Comparison of ENCODE assay signal across 8 cellular contexts in the genomic region with DNA sequence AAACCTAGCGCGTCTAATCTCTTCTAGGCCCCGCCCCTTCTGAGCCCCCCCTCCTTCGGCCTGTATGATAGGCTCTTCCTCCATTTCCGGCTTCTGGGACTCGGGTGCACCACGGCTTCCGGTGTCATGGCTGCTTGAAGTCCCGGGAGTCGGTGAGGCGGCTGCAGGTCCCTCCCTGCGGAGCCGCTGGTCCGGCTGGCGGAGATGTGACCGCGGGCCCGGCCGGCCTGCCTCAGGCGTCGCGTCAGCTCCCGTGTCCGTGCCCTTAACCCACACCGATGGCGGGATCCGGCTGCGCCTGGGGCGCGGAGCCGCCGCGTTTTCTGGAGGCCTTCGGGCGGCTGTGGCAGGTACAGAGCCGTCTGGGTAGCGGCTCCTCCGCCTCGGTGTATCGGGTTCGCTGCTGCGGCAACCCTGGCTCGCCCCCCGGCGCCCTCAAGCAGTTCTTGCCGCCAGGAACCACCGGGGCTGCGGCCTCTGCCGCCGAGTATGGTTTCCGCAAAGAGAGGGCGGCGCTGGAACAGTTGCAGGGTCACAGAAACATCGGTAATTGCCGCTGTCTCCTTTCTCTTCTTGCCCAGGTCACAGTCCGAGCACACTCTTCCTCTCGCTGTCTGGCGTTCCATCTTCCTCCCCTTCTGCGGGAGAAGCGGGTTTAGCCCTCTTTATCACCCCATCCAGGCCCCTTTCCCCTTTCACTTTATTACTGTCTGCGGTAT. TPM values are rescaled to one million over a fixed set of nuclear protein-coding genes. Genes with fewer than 3 reads are reported as not detected.
DNase-seq lines count a peak whose midpoint lies in the region; ATAC-seq lines count a peak whose summit lies in the region.

A gene with protein sequence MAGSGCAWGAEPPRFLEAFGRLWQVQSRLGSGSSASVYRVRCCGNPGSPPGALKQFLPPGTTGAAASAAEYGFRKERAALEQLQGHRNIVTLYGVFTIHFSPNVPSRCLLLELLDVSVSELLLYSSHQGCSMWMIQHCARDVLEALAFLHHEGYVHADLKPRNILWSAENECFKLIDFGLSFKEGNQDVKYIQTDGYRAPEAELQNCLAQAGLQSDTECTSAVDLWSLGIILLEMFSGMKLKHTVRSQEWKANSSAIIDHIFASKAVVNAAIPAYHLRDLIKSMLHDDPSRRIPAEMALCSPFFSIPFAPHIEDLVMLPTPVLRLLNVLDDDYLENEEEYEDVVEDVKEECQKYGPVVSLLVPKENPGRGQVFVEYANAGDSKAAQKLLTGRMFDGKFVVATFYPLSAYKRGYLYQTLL (plus strand): TSS at position 96 of the 719 bp plus-strand sequence. CDS start 183 bp downstream, at position 279.

- intact Hi-C loops in activated T-helper 1 cell treated with anti-CD3 and anti-CD28 coated beads, Interleukin-12 subunit alpha, Interleukin-12 subunit beta, Interleukin-2, Interleukin-4 antibody, amounts not matched to agents 30 ng/mL and 10 ng/mL and 1 ng/mL, durations not matched to agents 14 hours and 24 hours and 36 hours (cut with micrococcal nuclease), result loop anchor here (1.0 to 5.0 kb wide), 5 partner anchors 63 to 823 kb away; a partner anchor contains a TSS

- peak within 1 kb of the TSS; percentile 93 for H3K27ac Mint-ChIP-seq in activated T-helper 1 cell treated with anti-CD3 and anti-CD28 coated beads, Interleukin-12 subunit alpha, Interleukin-12 subunit beta, Interleukin-2, Interleukin-4 antibody, amounts not matched to agents 30 ng/mL and 10 ng/mL and 1 ng/mL, durations not matched to agents 14 hours and 24 hours and 36 hours
- H3K27ac Mint-ChIP-seq in naive B cell, result peak within 1 kb of the TSS; percentile 94 to 98 (median 96)
- H3K27ac Mint-ChIP-seq in stimulated activated effector memory CD8-positive, alpha-beta T cell treated with anti-CD3 and anti-CD28 coated beads, Interleukin-12 subunit alpha, Interleukin-12 subunit beta, amount 100 ng/mL, for 72 hours, result peak within 1 kb of the TSS; percentile 92

- DNase-seq in Daoy (ENCODE audit: low read depth), result peak; percentile 93
- peak; percentile 43 for DNase-seq in GOT3 (lab: John Stamatoyannopoulos, UW)
- DNase-seq in LHCN-M2 (ENCODE audit: low read depth), result peak; percentile 90
- DNase-seq in RPMI8226, result peak; percentile 96
- DNase-seq in activated T-helper 1 cell treated with anti-CD3 and anti-CD28 coated beads, Interleukin-12 subunit alpha, Interleukin-12 subunit beta, Interleukin-2, Interleukin-4 antibody, amounts not matched to agents 30 ng/mL and 10 ng/mL and 1 ng/mL, durations not matched to agents 14 hours and 24 hours and 36 hours (ENCODE audit: low spot score), result peak; percentile 84
- peak; percentile 89 for DNase-seq in fibroblast of gingiva (ENCODE audit: low read depth)
- peak; percentile 87 for DNase-seq in naive B cell
- DNase-seq in stimulated activated effector memory CD8-positive, alpha-beta T cell treated with anti-CD3 and anti-CD28 coated beads, Interleukin-12 subunit alpha, Interleukin-12 subunit beta, amount 100 ng/mL, for 72 hours (ENCODE audit: low spot score in 2 of 2), result peak; percentile 66 to 90

- H3K4me1 Mint-ChIP-seq in activated T-helper 1 cell treated with anti-CD3 and anti-CD28 coated beads, Interleukin-12 subunit alpha, Interleukin-12 subunit beta, Interleukin-2, Interleukin-4 antibody, amounts not matched to agents 30 ng/mL and 10 ng/mL and 1 ng/mL, durations not matched to agents 14 hours and 24 hours and 36 hours (ENCODE audit: low read depth), result peaks cover 38% of the 10 kb centered on the region
- H3K4me1 Mint-ChIP-seq in naive B cell, result peaks cover 19 to 30% (median 20%) of the 10 kb centered on the region in 3 donors
- H3K4me1 Mint-ChIP-seq in stimulated activated effector memory CD8-positive, alpha-beta T cell treated with anti-CD3 and anti-CD28 coated beads, Interleukin-12 subunit alpha, Interleukin-12 subunit beta, amount 100 ng/mL, for 72 hours, result peaks cover 31% of the 10 kb centered on the region

- peaks cover 3% of the 10 kb centered on the region for H3K9me3 Mint-ChIP-seq in activated T-helper 1 cell treated with anti-CD3 and anti-CD28 coated beads, Interleukin-12 subunit alpha, Interleukin-12 subunit beta, Interleukin-2, Interleukin-4 antibody, amounts not matched to agents 30 ng/mL and 10 ng/mL and 1 ng/mL, durations not matched to agents 14 hours and 24 hours and 36 hours
- no peaks in the 10 kb centered on the region for H3K9me3 Mint-ChIP-seq in naive B cell
- no peaks in the 10 kb centered on the region for H3K9me3 Mint-ChIP-seq in stimulated activated effector memory CD8-positive, alpha-beta T cell treated with anti-CD3 and anti-CD28 coated beads, Interleukin-12 subunit alpha, Interleukin-12 subunit beta, amount 100 ng/mL, for 72 hours

- H3K27me3 Mint-ChIP-seq in activated T-helper 1 cell treated with anti-CD3 and anti-CD28 coated beads, Interleukin-12 subunit alpha, Interleukin-12 subunit beta, Interleukin-2, Interleukin-4 antibody, amounts not matched to agents 30 ng/mL and 10 ng/mL and 1 ng/mL, durations not matched to agents 14 hours and 24 hours and 36 hours (ENCODE audit: insufficient read depth), result no peaks in the 10 kb centered on the region
- peaks cover 0 to 6% (median 1%) of the 10 kb centered on the region in 3 donors for H3K27me3 Mint-ChIP-seq in naive B cell

- ATAC-seq in naive B cell (ENCODE audit: low read depth in 2 of 2), result peak; percentile 93 to 96
- peak; percentile 98 for ATAC-seq in stimulated activated effector memory CD8-positive, alpha-beta T cell treated with anti-CD3 and anti-CD28 coated beads, Interleukin-12 subunit alpha, Interleukin-12 subunit beta, amount 100 ng/mL, for 72 hours

- peaks cover 19% of the 10 kb centered on the region for H3K36me3 Mint-ChIP-seq in activated T-helper 1 cell treated with anti-CD3 and anti-CD28 coated beads, Interleukin-12 subunit alpha, Interleukin-12 subunit beta, Interleukin-2, Interleukin-4 antibody, amounts not matched to agents 30 ng/mL and 10 ng/mL and 1 ng/mL, durations not matched to agents 14 hours and 24 hours and 36 hours (ENCODE audit: low read depth)
- H3K36me3 Mint-ChIP-seq in naive B cell, result peaks cover 7 to 11% of the 10 kb centered on the region in 2 donors
- H3K36me3 Mint-ChIP-seq in stimulated activated effector memory CD8-positive, alpha-beta T cell treated with anti-CD3 and anti-CD28 coated beads, Interleukin-12 subunit alpha, Interleukin-12 subunit beta, amount 100 ng/mL, for 72 hours, result peaks cover 43% of the 10 kb centered on the region

- H3K4me3 Mint-ChIP-seq in activated T-helper 1 cell treated with anti-CD3 and anti-CD28 coated beads, Interleukin-12 subunit alpha, Interleukin-12 subunit beta, Interleukin-2, Interleukin-4 antibody, amounts not matched to agents 30 ng/mL and 10 ng/mL and 1 ng/mL, durations not matched to agents 14 hours and 24 hours and 36 hours, result peak within 1 kb of the TSS; percentile 99
- H3K4me3 Mint-ChIP-seq in naive B cell, result peak within 1 kb of the TSS; percentile 91 to 95 (median 93)
- peak within 1 kb of the TSS; percentile 86 for H3K4me3 Mint-ChIP-seq in stimulated activated effector memory CD8-positive, alpha-beta T cell treated with anti-CD3 and anti-CD28 coated beads, Interleukin-12 subunit alpha, Interleukin-12 subunit beta, amount 100 ng/mL, for 72 hours

RNA-seq across cellular contexts. Expression of the gene that starts here (rescaled TPM):
- 92.7 and 94.6 TPM in 2 replicates for total RNA-seq in Daoy (2014; rRNA removed; shearing (Covaris generic))
- 141 and 143 TPM in 2 replicates for total RNA-seq in LHCN-M2 (2014; rRNA removed)
- polyA plus RNA-seq in LHCN-M2 (2012), result 21.9 TPM
- 59.6 and 61.6 TPM in 2 replicates for total RNA-seq in activated T-helper 1 cell treated with anti-CD3 and anti-CD28 coated beads, Interleukin-12 subunit alpha, Interleukin-12 subunit beta, Interleukin-2, Interleukin-4 antibody, amounts not matched to agents 30 ng/mL and 10 ng/mL and 1 ng/mL, durations not matched to agents 14 hours and 24 hours and 36 hours
- 10 to 100 TPM; 40.6 to 83.4 (median 59.6) TPM for polyA plus RNA-seq in naive B cell (ENCODE audit: low read depth in 6 of 6)

Comparison
In these comparisons a context has a peak if more than half of its experiments do, and no peak if none do; other contexts are left out.
1. Peak in every context shown above with its lines: DNase-seq and ATAC-seq.
2. DNase-seq: peak in every context shown above with its lines; median percentile 96 in RPMI8226; 93 in Daoy; 90 in LHCN-M2; 89 in fibroblast of gingiva; 87 in naive B cell; 84 in activated T-helper 1 cell treated with anti-CD3 and anti-CD28 coated beads, Interleukin-12 subunit alpha, Interleukin-12 subunit beta, Interleukin-2, Interleukin-4 antibody, amounts not matched to agents 30 ng/mL and 10 ng/mL and 1 ng/mL, durations not matched to agents 14 hours and 24 hours and 36 hours; 78 in stimulated activated effector memory CD8-positive, alpha-beta T cell treated with anti-CD3 and anti-CD28 coated beads, Interleukin-12 subunit alpha, Interleukin-12 subunit beta, amount 100 ng/mL, for 72 hours; 43 in GOT3.